8 cellular contexts compared by ENCODE assay signal in genomic region chr3:43161684-43162512, GRCh38. TPM values are rescaled to one million over a fixed set of nuclear protein-coding genes. Genes with fewer than 3 reads are reported as not detected.
DNase-seq lines count a peak whose midpoint lies in the region; ATAC-seq and TF ChIP-seq lines count a peak whose summit lies in the region.

No MANE protein-coding gene starts in this region.

- CTCF ChIA-PET in GM10248 (lab: Yijun Ruan, JAX): interaction anchor here (1.0 to 2.1 kb wide), 5 partner anchors 13 to 218 kb away, joined by 3 to 7 read pairs (median 4); no protein-coding TSS in a partner anchor
- CTCF ChIA-PET in MCF 10A (lab: Yijun Ruan, JAX): interaction anchor here (0.6 to 4.2 kb wide), 23 partner anchors 9 to 655 kb away, joined by 3 to 98 read pairs (median 5); no protein-coding TSS in a partner anchor

- intact Hi-C loops in MCF 10A (cut with micrococcal nuclease): loop anchor here (1.0 to 2.0 kb wide), 6 partner anchors 53 to 1037 kb away; partner anchors contain the start of gene SNRK

- BruUV-seq in MCF 10A (replicated peaks; lab: Mats Ljungman, UMichigan): no TSS peak

- H3K9me3 Mint-ChIP-seq in MCF 10A (ENCODE audit: unreplicated experiment): no peaks in the 10 kb centered on the region

- no peaks in the 10 kb centered on the region for H3K27me3 Mint-ChIP-seq in MCF 10A (ENCODE audit: insufficient read depth, unreplicated experiment)

- no peaks in the 10 kb centered on the region for H3K36me3 Mint-ChIP-seq in MCF 10A (ENCODE audit: insufficient read depth, unreplicated experiment)

- POLR2A ChIA-PET in GM10248 (lab: Yijun Ruan, JAX) (no interaction called here), MCF 10A (lab: Yijun Ruan, JAX) (interaction anchor here (0.7 to 1.2 kb wide), 5 partner anchors 18 to 341 kb away, joined by 3 to 6 read pairs (median 4); partner anchors contain the start of gene SNRK)

- ATAC-seq in left lobe of liver (peak; percentile 86), GM21526 (IDR thresholded peaks at IDR 0.05; ENCODE audit: low FRiP score, unreplicated experiment) (no peak), HG02840 (IDR thresholded peaks at IDR 0.05; ENCODE audit: low FRiP score, unreplicated experiment) (no peak)

- TF ChIP-seq CTCF in GM10248 (IDR thresholded peaks at IDR 0.05; ENCODE audit: control extremely low read depth, extremely low read depth, low read depth, missing control alignments) (peak; percentile 17), MCF 10A (IDR thresholded peaks at IDR 0.05; ENCODE audit: unreplicated experiment) (peak; percentile 24)

- no peaks in the 10 kb centered on the region for H3K4me1 Mint-ChIP-seq in MCF 10A (ENCODE audit: insufficient read depth, unreplicated experiment)

- DNase-seq in GM10248 (ENCODE audit: extremely low spot score) (no peak), NCI-H69 (lab: John Stamatoyannopoulos, UW) (peak; percentile 3), MCF 10A (ENCODE audit: unreplicated experiment) (peak; percentile 49), left lobe of liver (ENCODE audit: low spot score) (no peak), NCI-H128 (lab: John Stamatoyannopoulos, UW; ENCODE audit: unreplicated experiment) (no peak), HK-2 (ENCODE audit: unreplicated experiment) (no peak)

- no peak overlapping the region for H3K4me3 Mint-ChIP-seq in MCF 10A (ENCODE audit: unreplicated experiment)

- no peak overlapping the region for H3K27ac Mint-ChIP-seq in MCF 10A (ENCODE audit: low read depth, unreplicated experiment)

RNA-seq across cellular contexts. Expression of gene POMGNT2, which starts 56.0 kb away (rescaled TPM):
- total RNA-seq in MCF 10A (2022) (6.2 and 7.3 TPM in 2 replicates), left lobe of liver (5.2 TPM)

Comparison
In these comparisons a context has a peak if more than half of its experiments do, and no peak if none do; other contexts are left out.
1. DNase-seq: peak in NCI-H69 (single experiment) and MCF 10A (single experiment); none in GM10248 (single experiment), left lobe of liver (single experiment), NCI-H128 (single experiment) and HK-2 (single experiment).